16 cellular contexts compared by ENCODE assay signal in the genomic region with DNA sequence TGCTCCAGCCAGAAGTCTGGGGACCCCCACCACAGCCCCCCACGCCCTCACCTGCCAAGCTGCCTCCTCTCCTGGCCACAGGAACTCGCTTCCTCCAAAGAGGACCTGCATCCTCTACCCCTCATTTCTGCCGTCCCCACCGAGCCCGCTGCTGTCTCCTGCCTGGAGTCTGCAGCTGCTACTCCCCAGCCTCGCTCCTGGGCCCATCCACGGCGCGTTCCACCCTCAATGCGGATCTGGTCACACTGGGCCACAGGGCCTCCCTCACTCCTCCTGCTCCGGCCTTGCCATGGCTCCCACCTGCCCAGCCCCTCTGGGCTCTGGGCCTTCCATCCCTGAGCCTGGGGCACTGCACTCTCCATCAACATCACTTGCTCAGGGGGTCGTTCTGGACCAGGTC.
"Had no signal": no experiment of that assay in that cellular context is flagged by ENCODE, and none has a peak within 500 bp of the region (broad histone marks: within the 10 kb centered on the region; RNA-seq: fewer than 3 reads in every experiment).

No MANE protein-coding gene starts in this region.

- H3K27ac ChIP-seq: esophagus muscularis mucosa, left ventricle myocardium inferior, ovary, tibial artery, uterus had no signal

- H3K27ac Mint-ChIP-seq: activated CD8-positive, alpha-beta T cell treated with anti-CD3 and anti-CD28 coated beads for 36 hours; activated T-cell treated with anti-CD3 and anti-CD28 coated beads, Interleukin-2, amount 50 U/mL, for 72 hours; T-helper 17 cell had no signal

- H3K27me3 ChIP-seq: esophagus muscularis mucosa, ovary, tibial artery, uterus had no signal

- H3K4me3 Mint-ChIP-seq: activated CD8-positive, alpha-beta T cell treated with anti-CD3 and anti-CD28 coated beads for 36 hours; activated T-cell treated with anti-CD3 and anti-CD28 coated beads, Interleukin-2, amount 50 U/mL, for 72 hours; natural killer cell; T-helper 17 cell had no signal

- H3K9me3 ChIP-seq: esophagus muscularis mucosa, left ventricle myocardium inferior, mucosa of descending colon, ovary, tibial artery, uterus had no signal

- H3K36me3 ChIP-seq: left ventricle myocardium inferior, ovary, uterus had no signal

- FAIRE-seq: colon, keratinocyte had no signal

- H3K4me3 ChIP-seq: esophagus muscularis mucosa, left ventricle myocardium inferior, mucosa of descending colon, ovary, tibial artery, uterus had no signal

- DNase-seq: activated CD4-positive, alpha-beta T cell treated with anti-CD3 and anti-CD28 coated beads for 48 hours; activated CD8-positive, alpha-beta T cell treated with anti-CD3 and anti-CD28 coated beads for 36 hours; activated naive CD4-positive, alpha-beta T cell; activated T-cell treated with anti-CD3 and anti-CD28 coated beads, Interleukin-2, amount 50 U/mL, for 72 hours; caudate nucleus; left ventricle myocardium inferior; mucosa of descending colon; natural killer cell; ovary; stimulated activated CD4-positive, alpha-beta T cell treated with anti-CD3 and anti-CD28 coated beads, Interleukin-2, amount 100 ng/mL, for 24 hours; T-helper 17 cell; tibial artery; uterus had no signal

- ATAC-seq: activated CD8-positive, alpha-beta T cell treated with anti-CD3 and anti-CD28 coated beads for 36 hours; activated T-cell treated with anti-CD3 and anti-CD28 coated beads, Interleukin-2, amount 50 U/mL, for 72 hours; mucosa of descending colon; natural killer cell; T-helper 17 cell had no signal

- H3K27me3 Mint-ChIP-seq: activated CD8-positive, alpha-beta T cell treated with anti-CD3 and anti-CD28 coated beads for 36 hours; T-helper 17 cell had no signal

- H3K36me3 Mint-ChIP-seq: natural killer cell had no signal

- H3K9me3 Mint-ChIP-seq: activated CD8-positive, alpha-beta T cell treated with anti-CD3 and anti-CD28 coated beads for 36 hours; activated T-cell treated with anti-CD3 and anti-CD28 coated beads, Interleukin-2, amount 50 U/mL, for 72 hours; natural killer cell had no signal
